In genomic region chrX:142977128-142977914, GRCh38 we compare ENCODE assay signal across 1 cellular context.
TF ChIP-seq lines count a peak whose summit lies in the region.

No MANE protein-coding gene starts in this region.

TF ChIP-seq in HepG2, 621 proteins besides CTCF, POLR2A, EP300 and RAD21 (continued from another document):
- TF ChIP-seq SSRP1 (CRISPR knock-in tag; IDR thresholded peaks at IDR 0.05): no peak
- TF ChIP-seq ZSCAN30 (CRISPR knock-in tag; IDR thresholded peaks at IDR 0.05): no peak
- TF ChIP-seq ZNF496 (CRISPR knock-in tag; IDR thresholded peaks at IDR 0.05; ENCODE audit: insufficient replicate concordance): no peak
- no peak for TF ChIP-seq ZNF562 (CRISPR knock-in tag; IDR thresholded peaks at IDR 0.05; ENCODE audit: borderline replicate concordance)
- no peak for TF ChIP-seq ZNF674 (CRISPR knock-in tag; IDR thresholded peaks at IDR 0.05; ENCODE audit: low read depth)
- no peak for TF ChIP-seq TRAFD1 (CRISPR knock-in tag; IDR thresholded peaks at IDR 0.05; ENCODE audit: borderline replicate concordance)
- no peak for TF ChIP-seq PLSCR1 (CRISPR knock-in tag; IDR thresholded peaks at IDR 0.05; ENCODE audit: borderline replicate concordance)
- TF ChIP-seq HOXD1 (CRISPR knock-in tag; IDR thresholded peaks at IDR 0.05): no peak
- no peak for TF ChIP-seq ZNF382 (CRISPR knock-in tag; IDR thresholded peaks at IDR 0.05; ENCODE audit: borderline replicate concordance)
- TF ChIP-seq ELK4 (CRISPR knock-in tag; IDR thresholded peaks at IDR 0.05; ENCODE audit: borderline replicate concordance): no peak
- no peak for TF ChIP-seq CBX1 (IDR thresholded peaks at IDR 0.05; ENCODE audit: low read depth)
